ENCODE assay signal across 8 cellular contexts in genomic region chr17:3845754-3846738, GRCh38. TPM values are rescaled to one million over a fixed set of nuclear protein-coding genes. Genes with fewer than 3 reads are reported as not detected.
DNase-seq lines count a peak whose midpoint lies in the region; ATAC-seq and TF ChIP-seq lines count a peak whose summit lies in the region.

Gene NCBP3, minus strand, starts transcription at chr17:3846246. Its CDS starts 23 bp downstream, at chr17:3846223.

- H3K27me3 ChIP-seq in prostate gland (replicated peaks; ENCODE audit: insufficient read depth): no peaks in the 10 kb centered on the region

- peak; percentile 98 for DNase-seq in GM13977 (ENCODE audit: low spot score)
- DNase-seq in NCI-H1436 treated with DMSO at 0.1 percent for 48 hours (lab: John Stamatoyannopoulos, UW): peak; percentile 62
- DNase-seq in amniotic epithelial cell (ENCODE audit: low read depth): peak; percentile 86
- DNase-seq in left cardiac atrium: peak; percentile 92
- peak; percentile 86 for DNase-seq in prostate gland (ENCODE audit: low spot score)
- peak; percentile 90 for DNase-seq in ureter (ENCODE audit: low spot score)

- no peaks in the 10 kb centered on the region for H3K9me3 ChIP-seq in prostate gland

- peaks cover 17% of the 10 kb centered on the region for H3K4me1 Mint-ChIP-seq in T-helper 1 cell treated with Interleukin-12 subunit alpha and Interleukin-12 subunit beta and Interleukin-4 antibody, amounts not matched to agents 30 μg/mL and 1 μg/mL, for 36 hours (ENCODE audit: low read depth)

- TF ChIP-seq CTCF in GM13977 (IDR thresholded peaks at IDR 0.05; ENCODE audit: extremely low read depth, insufficient read depth, missing control alignments) (peak; percentile 96), prostate gland (IDR thresholded peaks at IDR 0.05) (peak; percentile 83 to 98 (median 96))

- peak; percentile 95 for ATAC-seq in HG02852 (IDR thresholded peaks at IDR 0.05; ENCODE audit: unreplicated experiment)
- peak; percentile 98 to 99 for ATAC-seq in left cardiac atrium

- H3K4me3 ChIP-seq in prostate gland: peak within 1 kb of the TSS; percentile 80 to 93

- in situ Hi-C loops in GM13977 (cut with MboI; ENCODE audit: low pct_unique_long_range_greater_than_20kb, low sequenced_read_pairs, unreplicated experiment): no loop called here

- H3K27ac ChIP-seq in prostate gland: peak within 1 kb of the TSS; percentile 83 to 84

- peak within 1 kb of the TSS; percentile 92 for H3K4me3 Mint-ChIP-seq in T-helper 1 cell treated with Interleukin-12 subunit alpha and Interleukin-12 subunit beta and Interleukin-4 antibody, amounts not matched to agents 30 μg/mL and 1 μg/mL, for 36 hours

- no peaks in the 10 kb centered on the region for H3K36me3 ChIP-seq in prostate gland

- peaks cover 5% of the 10 kb centered on the region for H3K4me1 ChIP-seq in prostate gland (replicated peaks)

- peak; percentile 86 for TF ChIP-seq POLR2A in prostate gland (IDR thresholded peaks at IDR 0.05)

- WGBS in prostate gland: 2% methylated on average over 54 of the region's 84 CpGs

- peaks cover 12% of the 10 kb centered on the region for H3K36me3 Mint-ChIP-seq in T-helper 1 cell treated with Interleukin-12 subunit alpha and Interleukin-12 subunit beta and Interleukin-4 antibody, amounts not matched to agents 30 μg/mL and 1 μg/mL, for 36 hours (ENCODE audit: low read depth)

- no peaks in the 10 kb centered on the region for H3K9me3 Mint-ChIP-seq in T-helper 1 cell treated with Interleukin-12 subunit alpha and Interleukin-12 subunit beta and Interleukin-4 antibody, amounts not matched to agents 30 μg/mL and 1 μg/mL, for 36 hours

- peak within 1 kb of the TSS; percentile 88 for H3K27ac Mint-ChIP-seq in T-helper 1 cell treated with Interleukin-12 subunit alpha and Interleukin-12 subunit beta and Interleukin-4 antibody, amounts not matched to agents 30 μg/mL and 1 μg/mL, for 36 hours

- intact Hi-C loops in left cardiac atrium (cut with DNase I): loop anchor here in 1 of 2 donors (10.0 kb wide), 1 partner anchor 111 kb away; no protein-coding TSS in a partner anchor
- intact Hi-C loops in prostate gland (cut with DNase I): loop anchor here (5.0 kb wide), 1 partner anchor 109 kb away; no protein-coding TSS in a partner anchor

- H3K27me3 Mint-ChIP-seq in T-helper 1 cell treated with Interleukin-12 subunit alpha and Interleukin-12 subunit beta and Interleukin-4 antibody, amounts not matched to agents 30 μg/mL and 1 μg/mL, for 36 hours (ENCODE audit: low read depth): peaks cover 15% of the 10 kb centered on the region

RNA-seq across cellular contexts. Expression of gene NCBP3, which starts in this region (rescaled TPM):
- total RNA-seq in left cardiac atrium (10 to 100 TPM; 16.3 to 24.4 TPM), prostate gland (100 to 1,000 TPM in 1 of 2 donors, 10 to 100 TPM in 1; 14.8 to 370 TPM), ureter (46.1 TPM)

Comparison
In these comparisons a context has a peak if more than half of its experiments do, and no peak if none do; other contexts are left out.
1. Peak in every context shown above with its lines: DNase-seq, ATAC-seq, H3K4me3 ChIP-seq and H3K27ac ChIP-seq.